9 cellular contexts compared by ENCODE assay signal in genomic region chrX:133792198-133792953, GRCh38.
DNase-seq lines count a peak whose midpoint lies in the region; ATAC-seq, FAIRE-seq and TF ChIP-seq lines count a peak whose summit lies in the region.
"Had no signal": no experiment of that assay in that cellular context is flagged by ENCODE, and none has a peak within 500 bp of the region (broad histone marks: within the 10 kb centered on the region; RNA-seq: fewer than 3 reads in every experiment).

No MANE protein-coding gene starts in this region.

- peak; percentile 73 for TF ChIP-seq CTCF in thoracic aorta (IDR thresholded peaks at IDR 0.05)

- H3K9me3 Mint-ChIP-seq in activated T-helper 2 cell treated with anti-CD3 and anti-CD28 coated beads, Interferon-gamma antibody, Interleukin-2, Interleukin-4, amounts not matched to agents 10 μg/mL and 5 μg/mL and 100 μg/mL, durations not matched to agents 14 hours and 24 hours and 36 hours, result no peaks in the 10 kb centered on the region
- H3K9me3 Mint-ChIP-seq: dendritic cell treated with granulocyte-macrophage colony-stimulating factor and Interleukin-4, amounts not matched to agents 40 ng/mL and 50 ng/mL, for 4 days had no signal

- H3K27ac Mint-ChIP-seq in activated T-helper 2 cell treated with anti-CD3 and anti-CD28 coated beads, Interferon-gamma antibody, Interleukin-2, Interleukin-4, amounts not matched to agents 10 μg/mL and 5 μg/mL and 100 μg/mL, durations not matched to agents 14 hours and 24 hours and 36 hours, result no peak overlapping the region
- H3K27ac Mint-ChIP-seq: dendritic cell treated with granulocyte-macrophage colony-stimulating factor and Interleukin-4, amounts not matched to agents 40 ng/mL and 50 ng/mL, for 4 days had no signal

- H3K27ac ChIP-seq in thoracic aorta, result no peak overlapping the region

- H3K4me3 ChIP-seq in thoracic aorta, result peak overlapping the region; percentile 61

- intact Hi-C loops in activated T-helper 2 cell treated with anti-CD3 and anti-CD28 coated beads, Interferon-gamma antibody, Interleukin-2, Interleukin-4, amounts not matched to agents 10 μg/mL and 5 μg/mL and 100 μg/mL, durations not matched to agents 14 hours and 24 hours and 36 hours (cut with micrococcal nuclease), result loop anchor here (1.0 to 5.0 kb wide), 4 partner anchors 130 to 460 kb away; no protein-coding TSS in a partner anchor

- H3K36me3 Mint-ChIP-seq in activated T-helper 2 cell treated with anti-CD3 and anti-CD28 coated beads, Interferon-gamma antibody, Interleukin-2, Interleukin-4, amounts not matched to agents 10 μg/mL and 5 μg/mL and 100 μg/mL, durations not matched to agents 14 hours and 24 hours and 36 hours (ENCODE audit: low read depth), result no peaks in the 10 kb centered on the region

- no peaks in the 10 kb centered on the region for H3K27me3 ChIP-seq in thoracic aorta (replicated peaks; ENCODE audit: insufficient read depth)

- FAIRE-seq in RCC 7860 (lab: Jason Lieb, UNC), result no peak

- peak; percentile 86 for ATAC-seq in GM19467 (IDR thresholded peaks at IDR 0.05; ENCODE audit: unreplicated experiment)
- ATAC-seq in thoracic aorta (ENCODE audit: insufficient number of reproducible peaks, low FRiP score, low read depth), result no peak

- H3K9me3 ChIP-seq in thoracic aorta, result no peaks in the 10 kb centered on the region

- H3K4me3 Mint-ChIP-seq in activated T-helper 2 cell treated with anti-CD3 and anti-CD28 coated beads, Interferon-gamma antibody, Interleukin-2, Interleukin-4, amounts not matched to agents 10 μg/mL and 5 μg/mL and 100 μg/mL, durations not matched to agents 14 hours and 24 hours and 36 hours (ENCODE audit: low read depth), result no peak overlapping the region
- H3K4me3 Mint-ChIP-seq: dendritic cell treated with granulocyte-macrophage colony-stimulating factor and Interleukin-4, amounts not matched to agents 40 ng/mL and 50 ng/mL, for 4 days had no signal

- no peaks in the 10 kb centered on the region for H3K4me1 ChIP-seq in thoracic aorta (ENCODE audit: control insufficient read depth in 1 of 2, low read depth in 2 of 2)

- peak; percentile 79 for TF ChIP-seq RAD21 in Ishikawa (IDR thresholded peaks at IDR 0.05; ENCODE audit: low read depth)

- DNase-seq in COLO668 (lab: John Stamatoyannopoulos, UW; ENCODE audit: unreplicated experiment), result peak; percentile 50
- DNase-seq in RCC 7860 (ENCODE audit: low spot score), result peak; percentile 8
- peak; percentile 18 for DNase-seq in activated T-helper 2 cell treated with anti-CD3 and anti-CD28 coated beads, Interferon-gamma antibody, Interleukin-2, Interleukin-4, amounts not matched to agents 10 μg/mL and 5 μg/mL and 100 μg/mL, durations not matched to agents 14 hours and 24 hours and 36 hours (ENCODE audit: low spot score)
- peak; percentile 72 for DNase-seq in foreskin melanocyte
- DNase-seq in occipital lobe (lab: John Stamatoyannopoulos, UW), result peak; percentile 34
- no peak for DNase-seq in thoracic aorta (ENCODE audit: low spot score)

- H3K4me1 Mint-ChIP-seq in activated T-helper 2 cell treated with anti-CD3 and anti-CD28 coated beads, Interferon-gamma antibody, Interleukin-2, Interleukin-4, amounts not matched to agents 10 μg/mL and 5 μg/mL and 100 μg/mL, durations not matched to agents 14 hours and 24 hours and 36 hours (ENCODE audit: low read depth), result no peaks in the 10 kb centered on the region

- H3K36me3 ChIP-seq in thoracic aorta, result no peaks in the 10 kb centered on the region

- H3K27me3 Mint-ChIP-seq in activated T-helper 2 cell treated with anti-CD3 and anti-CD28 coated beads, Interferon-gamma antibody, Interleukin-2, Interleukin-4, amounts not matched to agents 10 μg/mL and 5 μg/mL and 100 μg/mL, durations not matched to agents 14 hours and 24 hours and 36 hours (ENCODE audit: low read depth), result no peaks in the 10 kb centered on the region
- H3K27me3 Mint-ChIP-seq: dendritic cell treated with granulocyte-macrophage colony-stimulating factor and Interleukin-4, amounts not matched to agents 40 ng/mL and 50 ng/mL, for 4 days had no signal

- no peak for TF ChIP-seq EP300 in Ishikawa (IDR thresholded peaks at IDR 0.05; ENCODE audit: borderline replicate concordance)

TF ChIP-seq in Ishikawa, 13 proteins besides CTCF, POLR2A, EP300 and RAD21:
- TF ChIP-seq EGR1 (IDR thresholded peaks at IDR 0.05), result no peak
- peak; percentile 53; the same call in 1 of the 2 replicates for TF ChIP-seq NFIC (IDR thresholded peaks at IDR 0.05)
